ENCODE assay signal across 8 cellular contexts in the genomic region with DNA sequence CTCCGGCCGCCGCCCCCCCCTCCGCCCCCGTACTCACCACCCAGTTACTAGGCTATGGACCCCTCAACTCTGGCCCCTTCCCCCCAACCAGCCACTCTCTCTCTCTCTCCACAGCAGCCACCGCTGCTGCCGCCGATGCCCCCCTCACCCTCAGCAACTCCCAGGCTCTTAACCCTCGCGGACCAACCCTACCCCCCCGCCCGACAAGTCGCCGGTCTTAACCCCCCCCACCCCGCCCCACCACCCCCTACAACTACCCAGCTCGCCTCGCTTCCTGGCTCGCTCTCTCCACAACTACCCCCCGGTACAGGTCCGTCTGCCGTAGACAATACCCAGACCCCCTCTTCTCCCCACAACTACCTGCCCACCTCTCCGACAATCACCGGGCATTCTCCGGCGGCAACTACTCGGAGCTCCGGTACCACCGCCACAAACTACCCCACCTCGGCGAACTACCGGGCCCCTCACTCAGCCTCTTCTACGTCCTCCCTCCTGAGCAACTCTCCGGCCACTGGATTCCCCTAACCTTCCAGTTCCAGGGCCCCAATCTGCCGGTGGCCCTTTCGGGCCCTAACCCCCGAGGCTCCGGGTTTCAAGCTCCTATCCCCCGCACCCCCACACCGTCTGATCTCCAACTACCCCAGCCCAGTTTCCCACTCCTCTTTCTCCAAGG. TPM values are rescaled to one million over a fixed set of nuclear protein-coding genes. Genes with fewer than 3 reads are reported as not detected.
DNase-seq lines count a peak whose midpoint lies in the region; ATAC-seq, FAIRE-seq and TF ChIP-seq lines count a peak whose summit lies in the region.

No MANE protein-coding gene starts in this region.

- TF ChIP-seq CTCF in AG09309 (IDR thresholded peaks at IDR 0.05; ENCODE audit: control insufficient read depth, insufficient read depth, low read depth, low read length, missing control alignments): no peak

- H3K36me3 ChIP-seq in iPS DF 6.9 (ENCODE audit: control insufficient read depth, insufficient read depth, low read length): peaks cover 16% of the 10 kb centered on the region
- peaks cover 2 to 5% of the 10 kb centered on the region in 2 donors for H3K36me3 ChIP-seq in small intestine (ENCODE audit: control insufficient read depth in 2 of 2, insufficient read depth in 2 of 2, low read length in 2 of 2)

- DNase-seq in AG09309 (ENCODE audit: low read depth) (no peak), HK-2 (ENCODE audit: unreplicated experiment) (peak; percentile 53), iPS DF 6.9 (ENCODE audit: low read depth, low spot score) (no peak), small intestine (peak; percentile 28), HTR-8/SVneo (ENCODE audit: insufficient read length, low spot score) (no peak)
- peak; percentile 47 for DNase-seq in activated naive CD8-positive, alpha-beta T cell treated with anti-CD3 and anti-CD28 coated beads, Interleukin-2, amount 50 U/mL, for 24 hours

- ATAC-seq in activated naive CD8-positive, alpha-beta T cell treated with anti-CD3 and anti-CD28 coated beads, Interleukin-2, amount 50 U/mL, for 24 hours: no peak
- ATAC-seq in GM18517 (IDR thresholded peaks at IDR 0.05; ENCODE audit: unreplicated experiment) (no peak), HG03442 (IDR thresholded peaks at IDR 0.05; ENCODE audit: unreplicated experiment) (no peak)

- H3K27ac ChIP-seq in iPS DF 6.9 (ENCODE audit: low read length) (no peak overlapping the region), small intestine (ENCODE audit: low read depth in 1 of 2, low read length in 1 of 2) (peak overlapping the region; percentile 68 to 84)

- no peaks in the 10 kb centered on the region for H3K9me3 Mint-ChIP-seq in activated naive CD8-positive, alpha-beta T cell treated with anti-CD3 and anti-CD28 coated beads, Interleukin-2, amount 50 U/mL, for 24 hours

- H3K36me3 Mint-ChIP-seq in activated naive CD8-positive, alpha-beta T cell treated with anti-CD3 and anti-CD28 coated beads, Interleukin-2, amount 50 U/mL, for 24 hours (ENCODE audit: low read depth): peaks cover 41% of the 10 kb centered on the region

- peaks cover 2% of the 10 kb centered on the region; the same call in 1 of the 2 replicates for H3K4me1 ChIP-seq in iPS DF 6.9 (ENCODE audit: control insufficient read depth, insufficient read depth, low read length)
- peaks cover 3% of the 10 kb centered on the region in 2 donors for H3K4me1 ChIP-seq in small intestine (ENCODE audit: control insufficient read depth in 2 of 2, insufficient read depth in 1 of 2, low read depth in 1 of 2, low read length in 1 of 2)

- peaks cover 4% of the 10 kb centered on the region for H3K27me3 Mint-ChIP-seq in activated naive CD8-positive, alpha-beta T cell treated with anti-CD3 and anti-CD28 coated beads, Interleukin-2, amount 50 U/mL, for 24 hours

- WGBS in iPS DF 6.9 (ENCODE audit: insufficient coverage, insufficient read length): no CpG with 5 or more reads among the region's 39 CpGs
- WGBS in small intestine, 3 donors: 0 to 1% (median 1%) methylated on average over 30 to 39 of the region's 39 CpGs

- H3K27ac Mint-ChIP-seq in activated naive CD8-positive, alpha-beta T cell treated with anti-CD3 and anti-CD28 coated beads, Interleukin-2, amount 50 U/mL, for 24 hours: peak overlapping the region; percentile 97

- FAIRE-seq in small intestine (lab: Jason Lieb, UNC) (no peak), HTR-8/SVneo (lab: Jason Lieb, UNC) (no peak)

- H3K4me3 Mint-ChIP-seq in activated naive CD8-positive, alpha-beta T cell treated with anti-CD3 and anti-CD28 coated beads, Interleukin-2, amount 50 U/mL, for 24 hours: peak overlapping the region; percentile 88

- peaks cover 70% of the 10 kb centered on the region for H3K4me1 Mint-ChIP-seq in activated naive CD8-positive, alpha-beta T cell treated with anti-CD3 and anti-CD28 coated beads, Interleukin-2, amount 50 U/mL, for 24 hours

- H3K27me3 ChIP-seq in iPS DF 6.9 (ENCODE audit: control insufficient read depth, insufficient read depth, low read length) (no peaks in the 10 kb centered on the region), small intestine (ENCODE audit: control insufficient read depth in 2 of 2, insufficient read depth in 2 of 2, low read length in 2 of 2) (no peaks in the 10 kb centered on the region)

- H3K9me3 ChIP-seq in iPS DF 6.9 (ENCODE audit: control insufficient read depth, insufficient read depth, low read length): no peaks in the 10 kb centered on the region
- no peaks in the 10 kb centered on the region for H3K9me3 ChIP-seq in small intestine (ENCODE audit: control insufficient read depth, low read depth)

- H3K4me3 ChIP-seq in AG09309 (ENCODE audit: control insufficient read depth, low read depth, low read length) (peak overlapping the region; percentile 73), iPS DF 6.9 (ENCODE audit: low read length) (peak overlapping the region; percentile 95), small intestine (ENCODE audit: low read depth in 1 of 2, low read length in 2 of 2) (peak overlapping the region; percentile 93 to 95)

RNA-seq across cellular contexts. Expression of gene PHF23, which starts 0.7 kb away (rescaled TPM):
- 10 to 100 TPM; 26.4 to 40.3 (median 31.8) TPM for polyA plus RNA-seq in small intestine

RNA-seq across cellular contexts. Expression of gene GABARAP, which starts 3.7 kb away (rescaled TPM):
- 1,000 to 10,000 TPM in 1 of 3 donors, 100 to 1,000 TPM in 2; 541 to 1,100 (median 827) TPM for polyA plus RNA-seq in small intestine

RNA-seq across cellular contexts. Expression of gene DVL2, which starts 4.2 kb away (rescaled TPM):
- polyA plus RNA-seq in small intestine: 10 to 100 TPM in 2 of 3 donors, 1 to 10 TPM in 1; 8.1 to 20.7 (median 11.3) TPM

RNA-seq across cellular contexts. Expression of gene CTDNEP1, which starts 13.0 kb away (rescaled TPM):
- 100 to 1,000 TPM in 1 of 3 donors, 10 to 100 TPM in 2; 70.0 to 101 (median 77.3) TPM for polyA plus RNA-seq in small intestine

RNA-seq across cellular contexts. Expression of gene ELP5, which starts 13.5 kb away (rescaled TPM):
- polyA plus RNA-seq in small intestine: 10 to 100 TPM; 31.3 to 84.6 (median 44.5) TPM

Comparison
In these comparisons a context has a peak if more than half of its experiments do, and no peak if none do; other contexts are left out.
1. DNase-seq: peak in HK-2 (single experiment), activated naive CD8-positive, alpha-beta T cell treated with anti-CD3 and anti-CD28 coated beads, Interleukin-2, amount 50 U/mL, for 24 hours (single experiment) and small intestine (single experiment); none in AG09309 (single experiment), iPS DF 6.9 (single experiment) and HTR-8/SVneo (single experiment).
2. Peak in every context shown above with its lines, with median percentiles within 50 percentile points of each other: H3K4me3 ChIP-seq.